Comparison of ENCODE assay signal across 11 cellular contexts in genomic region chr14:100271247-100271939, GRCh38. TPM values are rescaled to one million over a fixed set of nuclear protein-coding genes. Genes with fewer than 3 reads are reported as not detected.
A peak's percentile ranks its signal among the peaks of the same experiment; 100 is the strongest.
DNase-seq lines count a peak whose midpoint lies in the region; ATAC-seq and TF ChIP-seq lines count a peak whose summit lies in the region.
"Had no signal": no experiment of that assay in that cellular context is flagged by ENCODE, and none has a peak within 500 bp of the region (broad histone marks: within the 10 kb centered on the region; RNA-seq: fewer than 3 reads in every experiment).

No MANE protein-coding gene starts in this region.

- no peak for TF ChIP-seq POLR2A in esophagus muscularis mucosa (IDR thresholded peaks at IDR 0.05; ENCODE audit: low read depth)

- H3K27ac ChIP-seq in OCI-LY7 (ENCODE audit: low read depth, low read length, poor library complexity, severe bottlenecking), result no peak overlapping the region
- H3K27ac ChIP-seq in esophagus muscularis mucosa (replicated peaks in 1 of 4), result no peak overlapping the region

- H2AFZ ChIP-seq in OCI-LY7 (ENCODE audit: low read length), result no peak overlapping the region

- no peaks in the 10 kb centered on the region for H3K9me3 Mint-ChIP-seq in WTC11

- TF ChIP-seq CTCF in OCI-LY7 (conservative IDR thresholded peaks at IDR 0.05; ENCODE audit: low read length) (peak; percentile 76), esophagus muscularis mucosa (IDR thresholded peaks at IDR 0.05) (peak in 2 of 3 experiments; percentile 19 to 40), WTC11 (IDR thresholded peaks at IDR 0.05) (no peak)

- H3K36me3 Mint-ChIP-seq in WTC11, result peaks cover 9% of the 10 kb centered on the region

- H4K20me1 ChIP-seq in OCI-LY7 (ENCODE audit: insufficient read depth, low read length), result peaks cover 47% of the 10 kb centered on the region

- no peaks in the 10 kb centered on the region for H3K27me3 ChIP-seq in esophagus muscularis mucosa

- peaks cover 95% of the 10 kb centered on the region for H3K79me2 ChIP-seq in OCI-LY7 (ENCODE audit: insufficient read depth, low read depth, low read length)

- no peak overlapping the region; the same call in 1 of the 2 replicates for H3K27ac Mint-ChIP-seq in WTC11

- BruUV-seq in OCI-LY7 (replicated peaks; lab: Mats Ljungman, UMichigan), result no TSS peak

- POLR2A ChIA-PET in OCI-LY7 (lab: Charles Lee) (no interaction called here), WTC11 (lab: Charles Lee) (no interaction called here)

- intact Hi-C loops in OCI-LY7 (cut with micrococcal nuclease; ENCODE audit: unreplicated experiment) (no loop called here), esophagus muscularis mucosa (cut with DNase I) (no loop called here)

- H3K9me3 ChIP-seq in OCI-LY7 (ENCODE audit: low read length) (no peaks in the 10 kb centered on the region), esophagus muscularis mucosa (no peaks in the 10 kb centered on the region)

- ATAC-seq in WTC11 (no peak), GM21528 (IDR thresholded peaks at IDR 0.05; ENCODE audit: low FRiP score, unreplicated experiment) (no peak)

- H3K4me3 ChIP-seq in OCI-LY7 (ENCODE audit: low read depth, low read length, poor library complexity, severe bottlenecking) (no peak overlapping the region), esophagus muscularis mucosa (no peak overlapping the region)

- H3K27me3 Mint-ChIP-seq in WTC11 (ENCODE audit: low read depth), result no peaks in the 10 kb centered on the region

- H3K4me3 Mint-ChIP-seq in WTC11, result no peak overlapping the region

- DNase-seq in activated naive CD4-positive, alpha-beta T cell treated with Interleukin-2 at 50 U/mL for 16 hours, result peak; percentile 15
- no peak for DNase-seq in activated naive CD4-positive, alpha-beta T cell treated with anti-CD3 and anti-CD28 coated beads, Interleukin-2, amount 50 U/mL, for 16 hours
- DNase-seq in OCI-LY7 (ENCODE audit: low spot score) (peak; percentile 37), esophagus muscularis mucosa (ENCODE audit: extremely low spot score) (no peak), kidney glomerular epithelial cell (lab: John Stamatoyannopoulos, UW) (no peak), WTC11 (ENCODE audit: low spot score) (no peak)
- peak; percentile 17 for DNase-seq in stimulated activated naive CD4-positive, alpha-beta T cell treated with Interleukin-2 at 50 U/mL for 16 hours (lab: John Stamatoyannopoulos, UW)
- DNase-seq: amygdala, NCI-H226, posterior cingulate gyrus had no signal

- peaks cover 54% of the 10 kb centered on the region for H3K4me1 Mint-ChIP-seq in WTC11

- no peaks in the 10 kb centered on the region for H3K9me2 ChIP-seq in OCI-LY7 (ENCODE audit: insufficient read depth, low read length)

- H3K4me2 ChIP-seq in OCI-LY7 (ENCODE audit: low read length), result no peak overlapping the region

- CTCF ChIA-PET in OCI-LY7 (lab: Charles Lee; ENCODE audit: unreplicated experiment), result no interaction called here
- CTCF ChIA-PET in WTC11 (lab: Charles Lee), result interaction anchor here (0.6 to 1.9 kb wide), 4 partner anchors 13 to 56 kb away, joined by 3 to 10 read pairs (median 4); no protein-coding TSS in a partner anchor

- peaks cover 83% of the 10 kb centered on the region for H3K36me3 ChIP-seq in OCI-LY7 (ENCODE audit: insufficient read depth, low read length)
- H3K36me3 ChIP-seq in esophagus muscularis mucosa, result peaks cover 0 to 11% (median 4%) of the 10 kb centered on the region in 4 donors

- TF ChIP-seq EP300 in esophagus muscularis mucosa (IDR thresholded peaks at IDR 0.05), result no peak

- H3K4me1 ChIP-seq in OCI-LY7 (ENCODE audit: insufficient read depth, low read length, poor library complexity, severe bottlenecking), result no peaks in the 10 kb centered on the region
- H3K4me1 ChIP-seq in esophagus muscularis mucosa, result peaks cover 7 to 64% (median 53%) of the 10 kb centered on the region in 4 donors

- 81% methylated on average over 10 of the region's 10 CpGs for WGBS in esophagus muscularis mucosa

TF ChIP-seq in WTC11, 78 proteins besides CTCF, POLR2A, EP300 and RAD21:
- TF ChIP-seq PRDM15 (CRISPR knock-in tag; IDR thresholded peaks at IDR 0.05), result no peak
- TF ChIP-seq AFF4 (CRISPR knock-in tag; IDR thresholded peaks at IDR 0.05; ENCODE audit: borderline replicate concordance), result no peak
- no peak for TF ChIP-seq ZNF416 (CRISPR knock-in tag; IDR thresholded peaks at IDR 0.05)
- TF ChIP-seq ZBTB21 (CRISPR knock-in tag; IDR thresholded peaks at IDR 0.05; ENCODE audit: borderline replicate concordance), result no peak
- TF ChIP-seq ETV6 (CRISPR knock-in tag; IDR thresholded peaks at IDR 0.05), result no peak
- no peak for TF ChIP-seq ZNF671 (CRISPR knock-in tag; IDR thresholded peaks at IDR 0.05)
- no peak for TF ChIP-seq ZMAT4 (CRISPR knock-in tag; IDR thresholded peaks at IDR 0.05)
- no peak for TF ChIP-seq JUN (CRISPR knock-in tag; IDR thresholded peaks at IDR 0.05)
- no peak for TF ChIP-seq NR2C2 (CRISPR knock-in tag; IDR thresholded peaks at IDR 0.05)
- TF ChIP-seq SMAD4 (CRISPR knock-in tag; IDR thresholded peaks at IDR 0.05), result no peak

RNA-seq across cellular contexts. Expression of gene YY1, which starts 32.4 kb away (rescaled TPM):
- 59.9 and 69.2 TPM in 2 replicates for total RNA-seq in OCI-LY7 (2014; rRNA removed; shearing (Covaris generic))
- total RNA-seq in OCI-LY7 (2022) (137 and 140 TPM in 2 replicates), esophagus muscularis mucosa (10 to 100 TPM; 54.8 to 83.4 (median 62.7) TPM), WTC11 (2021) (78.8 to 83.1 TPM (median 81.9 TPM) in 3 replicates)

RNA-seq across cellular contexts. Expression of gene SLC25A29, which starts 34.9 kb away (rescaled TPM):
- 34.8 and 37.4 TPM in 2 replicates for total RNA-seq in OCI-LY7 (2014; rRNA removed; shearing (Covaris generic))
- 14.6 and 18.1 TPM in 2 replicates for total RNA-seq in OCI-LY7 (2022)
- total RNA-seq in esophagus muscularis mucosa, result 10 to 100 TPM; 37.4 to 63.0 (median 49.2) TPM
- 179 to 185 TPM (median 181 TPM) in 3 replicates for total RNA-seq in WTC11 (2021)

RNA-seq across cellular contexts. Expression of gene SLC25A47, which starts 51.7 kb away (rescaled TPM):
- 0.44 TPM in 1 of 2 replicates, not detected in the other for total RNA-seq in OCI-LY7 (2014; rRNA removed; shearing (Covaris generic))
- total RNA-seq in OCI-LY7 (2022), result not detected in 2 replicates
- not detected for total RNA-seq in esophagus muscularis mucosa
- total RNA-seq in WTC11 (2021), result not detected in 3 replicates

Comparison
In these comparisons a context has a peak if more than half of its experiments do, and no peak if none do; other contexts are left out.
1. DNase-seq: peak in activated naive CD4-positive, alpha-beta T cell treated with Interleukin-2 at 50 U/mL for 16 hours (single experiment), OCI-LY7 (single experiment) and stimulated activated naive CD4-positive, alpha-beta T cell treated with Interleukin-2 at 50 U/mL for 16 hours (single experiment); none in activated naive CD4-positive, alpha-beta T cell treated with anti-CD3 and anti-CD28 coated beads, Interleukin-2, amount 50 U/mL, for 16 hours (single experiment), esophagus muscularis mucosa (single experiment), kidney glomerular epithelial cell (single experiment) and WTC11 (single experiment).